22 cellular contexts compared by ENCODE assay signal in genomic region chr13:34627905-34628682, GRCh38.
A peak's percentile ranks its signal among the peaks of the same experiment; 100 is the strongest.
DNase-seq lines count a peak whose midpoint lies in the region; ATAC-seq and TF ChIP-seq lines count a peak whose summit lies in the region.
"Had no signal": no experiment of that assay in that cellular context is flagged by ENCODE, and none has a peak within 500 bp of the region (broad histone marks: within the 10 kb centered on the region; RNA-seq: fewer than 3 reads in every experiment).

No MANE protein-coding gene starts in this region.

- H3K27me3 ChIP-seq in left ventricle myocardium inferior (ENCODE audit: low read depth): no peaks in the 10 kb centered on the region
- H3K27me3 ChIP-seq in lower lobe of right lung (ENCODE audit: low read depth): no peaks in the 10 kb centered on the region
- no peaks in the 10 kb centered on the region for H3K27me3 ChIP-seq in upper lobe of right lung
- H3K27me3 ChIP-seq in right cardiac atrium (ENCODE audit: control insufficient read depth, insufficient read depth): no peaks in the 10 kb centered on the region
- H3K27me3 ChIP-seq: brain microvascular endothelial cell, tibial artery had no signal

- H3K4me3 ChIP-seq in left ventricle myocardium inferior: no peak overlapping the region
- H3K4me3 ChIP-seq in lower lobe of right lung: no peak overlapping the region
- H3K4me3 ChIP-seq in upper lobe of right lung: no peak overlapping the region
- no peak overlapping the region for H3K4me3 ChIP-seq in right cardiac atrium (ENCODE audit: low read length)
- H3K4me3 ChIP-seq: K562, SK-N-MC, tibial artery had no signal

- ATAC-seq in left ventricle myocardium superior (peak; percentile 24), lower lobe of right lung (peak; percentile 29 to 88), upper lobe of right lung (peak; percentile 68), right cardiac atrium (no peak)
- ATAC-seq: K562 had no signal

- intact Hi-C loops in left ventricle myocardium superior (cut with micrococcal nuclease) (no loop called here), left ventricle myocardium inferior (cut with micrococcal nuclease) (no loop called here), lower lobe of right lung (cut with DNase I) (no loop called here), upper lobe of right lung (cut with DNase I) (no loop called here), right cardiac atrium (cut with DNase I) (no loop called here)

- H3K27ac ChIP-seq in left ventricle myocardium inferior (replicated peaks) (no peak overlapping the region), lower lobe of right lung (no peak overlapping the region), upper lobe of right lung (no peak overlapping the region), right cardiac atrium (ENCODE audit: low read length) (no peak overlapping the region)
- H3K27ac ChIP-seq: brain microvascular endothelial cell, parathyroid adenoma, SK-N-MC, tibial artery had no signal

- WGBS in right cardiac atrium: 69% methylated on average over 10 of the region's 10 CpGs

- TF ChIP-seq CTCF in left ventricle myocardium inferior (IDR thresholded peaks at IDR 0.05; ENCODE audit: borderline replicate concordance) (no peak), lower lobe of right lung (IDR thresholded peaks at IDR 0.05) (no peak), upper lobe of right lung (IDR thresholded peaks at IDR 0.05) (no peak)

- DNase-seq in left ventricle myocardium superior (no peak), left ventricle myocardium inferior (no peak), SHP77 treated with DMSO at 0.1 percent for 48 hours (lab: John Stamatoyannopoulos, UW) (peak; percentile 91), lower lobe of right lung (no peak), upper lobe of right lung (no peak), AG08395 (ENCODE audit: low spot score) (no peak), A172 (ENCODE audit: low spot score) (no peak), right cardiac atrium (no peak)
- DNase-seq: activated CD4-positive, alpha-beta T cell treated with anti-CD3 and anti-CD28 coated beads, Interleukin-2, amount 50 U/mL, for 48 hours; activated effector memory CD4-positive, alpha-beta T cell treated with Interleukin-2 at 50 U/mL for 16 hours; brain microvascular endothelial cell; CD4-positive, alpha-beta T cell; DND-41; glutamatergic neuron; MM.1S; NCI-H2029 treated with DMSO at 0.1 percent for 48 hours; NCI-H526; stimulated activated naive CD4-positive, alpha-beta T cell; tibial artery had no signal

- H3K4me1 ChIP-seq in left ventricle myocardium inferior (no peaks in the 10 kb centered on the region), lower lobe of right lung (no peaks in the 10 kb centered on the region), upper lobe of right lung (no peaks in the 10 kb centered on the region), right cardiac atrium (ENCODE audit: control insufficient read depth, insufficient read depth, low read length) (no peaks in the 10 kb centered on the region)
- H3K4me1 ChIP-seq: parathyroid adenoma, tibial artery had no signal

- H3K36me3 ChIP-seq in left ventricle myocardium inferior (no peaks in the 10 kb centered on the region), lower lobe of right lung (no peaks in the 10 kb centered on the region), upper lobe of right lung (no peaks in the 10 kb centered on the region)
- H3K36me3 ChIP-seq: brain microvascular endothelial cell, tibial artery had no signal

- H3K9me3 ChIP-seq in left ventricle myocardium inferior (replicated peaks) (no peaks in the 10 kb centered on the region), lower lobe of right lung (no peaks in the 10 kb centered on the region), upper lobe of right lung (no peaks in the 10 kb centered on the region), right cardiac atrium (ENCODE audit: control insufficient read depth, low read length) (no peaks in the 10 kb centered on the region)
- H3K9me3 ChIP-seq: tibial artery had no signal

Comparison
In these comparisons a context has a peak if more than half of its experiments do, and no peak if none do; other contexts are left out.
1. ATAC-seq: peak in left ventricle myocardium superior (single experiment), lower lobe of right lung (2 of 2) and upper lobe of right lung (single experiment); none in right cardiac atrium (0 of 2).